In genomic region chr4:10075953-10076391, GRCh38 we compare ENCODE assay signal across 13 cellular contexts. TPM values are rescaled to one million over a fixed set of nuclear protein-coding genes. Genes with fewer than 3 reads are reported as not detected.
DNase-seq lines count a peak whose midpoint lies in the region; ATAC-seq, FAIRE-seq and TF ChIP-seq lines count a peak whose summit lies in the region.
"Had no signal": no experiment of that assay in that cellular context is flagged by ENCODE, and none has a peak within 500 bp of the region (broad histone marks: within the 10 kb centered on the region; RNA-seq: fewer than 3 reads in every experiment).

No MANE protein-coding gene starts in this region.

- POLR2A ChIA-PET in activated CD8-positive, alpha-beta T cell treated with anti-CD3 and anti-CD28 coated beads, Interleukin-2, amount 10 ng/mL, durations not matched to agents 7 days and 5 days (lab: Charles Lee), result no interaction called here

- no peak overlapping the region for H3K4me3 ChIP-seq in vagina
- H3K4me3 ChIP-seq: adrenal gland had no signal

- H3K9me3 Mint-ChIP-seq in activated CD8-positive, alpha-beta T cell treated with anti-CD3 and anti-CD28 coated beads, Interleukin-2, amount 10 ng/mL, durations not matched to agents 7 days and 5 days (ENCODE audit: insufficient read depth), result no peaks in the 10 kb centered on the region

- H3K36me3 Mint-ChIP-seq in activated CD8-positive, alpha-beta T cell treated with anti-CD3 and anti-CD28 coated beads, Interleukin-2, amount 10 ng/mL, durations not matched to agents 7 days and 5 days (ENCODE audit: low read depth), result peaks cover 80% of the 10 kb centered on the region

- 0 out of 2 replicates have a peak, but pooled peaks have one; percentile 33 for TF ChIP-seq POLR2A in GM12892 (IDR thresholded peaks at IDR 0.05; ENCODE audit: low read depth, low read length)
- TF ChIP-seq POLR2A in vagina (IDR thresholded peaks at IDR 0.05), result no peak

- no peak for ATAC-seq in activated CD8-positive, alpha-beta T cell treated with anti-CD3 and anti-CD28 coated beads, Interleukin-2, amount 10 ng/mL, durations not matched to agents 7 days and 5 days
- ATAC-seq in left cardiac atrium, result no peak
- no peak for ATAC-seq in HG03095 (IDR thresholded peaks at IDR 0.05; ENCODE audit: unreplicated experiment)
- no peak for ATAC-seq in GM18517 (IDR thresholded peaks at IDR 0.05; ENCODE audit: unreplicated experiment)

- H3K36me3 ChIP-seq in vagina, result peaks cover 8 to 77% of the 10 kb centered on the region in 2 donors

- no peaks in the 10 kb centered on the region for H3K9me3 ChIP-seq in vagina
- H3K9me3 ChIP-seq: adrenal gland had no signal

- FAIRE-seq in GM12892 (lab: Jason Lieb, UNC), result no peak

- no peaks in the 10 kb centered on the region for H3K27me3 ChIP-seq in vagina
- H3K27me3 ChIP-seq: adrenal gland had no signal

- CTCF ChIA-PET in activated CD8-positive, alpha-beta T cell treated with anti-CD3 and anti-CD28 coated beads, Interleukin-2, amount 10 ng/mL, durations not matched to agents 7 days and 5 days (lab: Charles Lee), result no interaction called here

- intact Hi-C loops in left cardiac atrium (cut with DNase I) (no loop called here), posterior vena cava (cut with DNase I) (no loop called here), vagina (cut with DNase I) (no loop called here)

- no peak overlapping the region for H3K4me3 Mint-ChIP-seq in activated CD8-positive, alpha-beta T cell treated with anti-CD3 and anti-CD28 coated beads, Interleukin-2, amount 10 ng/mL, durations not matched to agents 7 days and 5 days

- no peaks in the 10 kb centered on the region for H3K4me1 Mint-ChIP-seq in activated CD8-positive, alpha-beta T cell treated with anti-CD3 and anti-CD28 coated beads, Interleukin-2, amount 10 ng/mL, durations not matched to agents 7 days and 5 days (ENCODE audit: low read depth)

- peak; percentile 3 for DNase-seq in GM12892 (ENCODE audit: insufficient read length)
- no peak for DNase-seq in activated CD8-positive, alpha-beta T cell treated with anti-CD3 and anti-CD28 coated beads, Interleukin-2, amount 10 ng/mL, durations not matched to agents 7 days and 5 days
- DNase-seq in left cardiac atrium, result peak; percentile 25
- peak; percentile 70 for DNase-seq in posterior vena cava (ENCODE audit: low spot score)
- no peak for DNase-seq in vagina (ENCODE audit: extremely low spot score in 2 of 2)
- no peak for DNase-seq in NCI-H774 (lab: John Stamatoyannopoulos, UW)
- DNase-seq: NCI-H1105 treated with DMSO at 0.1 percent for 48 hours, NCI-H526, T-helper 9 cell had no signal

- TF ChIP-seq CTCF in vagina (IDR thresholded peaks at IDR 0.05), result no peak

- no peak overlapping the region for H3K27ac ChIP-seq in vagina
- H3K27ac ChIP-seq: adrenal gland had no signal

- H3K27me3 Mint-ChIP-seq in activated CD8-positive, alpha-beta T cell treated with anti-CD3 and anti-CD28 coated beads, Interleukin-2, amount 10 ng/mL, durations not matched to agents 7 days and 5 days (ENCODE audit: low read depth), result no peaks in the 10 kb centered on the region

- H3K4me1 ChIP-seq in vagina, result no peaks in the 10 kb centered on the region
- H3K4me1 ChIP-seq: adrenal gland had no signal

- H3K27ac Mint-ChIP-seq in activated CD8-positive, alpha-beta T cell treated with anti-CD3 and anti-CD28 coated beads, Interleukin-2, amount 10 ng/mL, durations not matched to agents 7 days and 5 days, result peak overlapping the region; percentile 50

RNA-seq across cellular contexts. Expression of gene WDR1, which starts 40.6 kb away (rescaled TPM):
- 137 TPM for polyA plus RNA-seq in GM12892 (2012; ENCODE audit: missing spikeins)
- total RNA-seq in activated CD8-positive, alpha-beta T cell treated with anti-CD3 and anti-CD28 coated beads, Interleukin-2, amount 10 ng/mL, durations not matched to agents 7 days and 5 days, result 100 to 1,000 TPM; 516 to 550 TPM
- total RNA-seq in left cardiac atrium (100 to 1,000 TPM; 206 to 267 TPM), posterior vena cava (100 to 1,000 TPM; 575 to 698 TPM), vagina (159 TPM)

RNA-seq across cellular contexts. Expression of gene SLC2A9, which starts 54.7 kb away (rescaled TPM):
- 3.6 TPM for polyA plus RNA-seq in GM12892 (2012; ENCODE audit: missing spikeins)
- 1 to 10 TPM; 1.3 to 1.7 TPM for total RNA-seq in activated CD8-positive, alpha-beta T cell treated with anti-CD3 and anti-CD28 coated beads, Interleukin-2, amount 10 ng/mL, durations not matched to agents 7 days and 5 days
- total RNA-seq in left cardiac atrium (10 to 100 TPM; 10.3 to 12.4 TPM), posterior vena cava (10 to 100 TPM in 1 of 2 donors, 1 to 10 TPM in 1; 8.4 to 10.3 TPM), vagina (7.9 TPM)
- total RNA-seq: RPMI7951 had no signal

Comparison
In these comparisons a context has a peak if more than half of its experiments do, and no peak if none do; other contexts are left out.
1. DNase-seq: peak in GM12892 (single experiment), left cardiac atrium (single experiment) and posterior vena cava (single experiment); none in activated CD8-positive, alpha-beta T cell treated with anti-CD3 and anti-CD28 coated beads, Interleukin-2, amount 10 ng/mL, durations not matched to agents 7 days and 5 days (single experiment), vagina (0 of 2) and NCI-H774 (single experiment).